ENCODE assay signal across 13 cellular contexts in the genomic region with DNA sequence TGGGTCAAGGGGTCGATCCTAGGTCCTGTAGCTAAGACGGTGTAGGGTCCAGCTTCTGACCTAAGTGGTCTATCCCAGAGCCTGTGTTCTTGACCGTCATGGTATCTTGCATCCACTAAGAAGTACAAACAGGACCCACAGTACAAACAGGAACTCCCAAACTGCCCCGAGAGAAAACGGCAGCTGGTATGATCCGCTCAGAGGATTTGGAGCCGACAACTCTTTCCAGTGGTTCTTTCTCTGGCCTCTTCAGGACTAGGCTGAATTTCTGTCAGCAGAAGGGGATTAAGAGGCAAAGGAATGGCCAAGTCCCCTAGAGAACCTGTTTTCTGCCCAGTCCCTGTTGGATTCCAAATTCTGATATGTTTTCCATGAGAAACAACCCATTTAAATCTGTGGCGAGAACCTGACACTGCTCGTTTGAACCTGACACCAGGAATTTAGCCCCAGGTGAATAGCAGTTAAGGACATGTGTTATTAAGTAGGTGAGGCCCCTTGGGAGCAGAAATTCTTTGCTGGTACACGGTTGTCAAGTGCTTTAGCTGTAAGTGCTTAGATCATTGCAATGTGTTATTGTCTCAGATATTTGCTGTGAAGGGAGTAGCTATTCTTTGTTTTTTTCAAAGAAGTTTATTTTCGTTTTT. TPM values are rescaled to one million over a fixed set of nuclear protein-coding genes. Genes with fewer than 3 reads are reported as not detected.
DNase-seq lines count a peak whose midpoint lies in the region; ATAC-seq and TF ChIP-seq lines count a peak whose summit lies in the region.
"Had no signal": no experiment of that assay in that cellular context is flagged by ENCODE, and none has a peak within 500 bp of the region (broad histone marks: within the 10 kb centered on the region; RNA-seq: fewer than 3 reads in every experiment).

No MANE protein-coding gene starts in this region.

- H3K4me3 Mint-ChIP-seq in activated naive CD4-positive, alpha-beta T cell treated with anti-CD3 and anti-CD28 coated beads for 36 hours = no peak overlapping the region
- H3K4me3 Mint-ChIP-seq: activated CD8-positive, alpha-beta T cell treated with anti-CD3 and anti-CD28 coated beads, Interleukin-2, amount 10 ng/mL, durations not matched to agents 7 days and 5 days had no signal

- peak; percentile 71 for DNase-seq in NCI-H128 (lab: John Stamatoyannopoulos, UW; ENCODE audit: unreplicated experiment)
- DNase-seq in Panc1 (ENCODE audit: low read depth, low spot score) = no peak
- no peak for DNase-seq in anterior cingulate cortex (lab: John Stamatoyannopoulos, UW)
- no peak for DNase-seq in MM.1S
- no peak for DNase-seq in activated naive CD4-positive, alpha-beta T cell treated with anti-CD3 and anti-CD28 coated beads for 36 hours
- DNase-seq: activated CD8-positive, alpha-beta T cell treated with anti-CD3 and anti-CD28 coated beads, Interleukin-2, amount 10 ng/mL, durations not matched to agents 7 days and 5 days; amniotic stem cell; left colon; NCI-H774; SW 1271 had no signal

- H3K27me3 ChIP-seq in Panc1 (ENCODE audit: control insufficient read depth, insufficient read depth, low read length) = no peaks in the 10 kb centered on the region
- H3K27me3 ChIP-seq in iPS-18a (ENCODE audit: control insufficient read depth, insufficient read depth, low read length) = no peaks in the 10 kb centered on the region
- H3K27me3 ChIP-seq in skeletal muscle tissue (ENCODE audit: control insufficient read depth in 3 of 3, insufficient read depth in 3 of 3, low read length in 3 of 3) = no peaks in the 10 kb centered on the region
- no peaks in the 10 kb centered on the region for H3K27me3 ChIP-seq in MM.1S (replicated peaks; ENCODE audit: insufficient read depth, low read length)

- H3K4me3 ChIP-seq in Panc1 (ENCODE audit: low read depth in 2 of 2, low read length in 2 of 2) (no peak overlapping the region), iPS-18a (ENCODE audit: low read length) (no peak overlapping the region), skeletal muscle tissue (ENCODE audit: low read length in 3 of 3) (peak overlapping the region; percentile 6 to 9 (median 6)), MM.1S (ENCODE audit: low read length) (no peak overlapping the region)

- POLR2A ChIA-PET in Panc1 (lab: Charles Lee) = interaction anchor here (0.6 kb wide), 1 partner anchor 14 kb away, joined by 3 read pairs; no protein-coding TSS in a partner anchor

- ATAC-seq in Panc1 = no peak
- no peak for ATAC-seq in HG03457 (IDR thresholded peaks at IDR 0.05; ENCODE audit: unreplicated experiment)
- ATAC-seq: activated CD8-positive, alpha-beta T cell treated with anti-CD3 and anti-CD28 coated beads, Interleukin-2, amount 10 ng/mL, durations not matched to agents 7 days and 5 days; left colon had no signal

- peaks cover 3% of the 10 kb centered on the region; the same call in 1 of the 2 replicates for H3K4me1 ChIP-seq in Panc1 (ENCODE audit: control insufficient read depth, insufficient read depth, low read length)
- peaks cover 38% of the 10 kb centered on the region for H3K4me1 ChIP-seq in iPS-18a (ENCODE audit: control insufficient read depth, low read depth, low read length)
- H3K4me1 ChIP-seq in skeletal muscle tissue (ENCODE audit: control insufficient read depth in 3 of 3, insufficient read depth in 3 of 3, low read length in 3 of 3) = peaks cover 31 to 55% (median 39%) of the 10 kb centered on the region in 3 donors
- no peaks in the 10 kb centered on the region for H3K4me1 ChIP-seq in MM.1S (ENCODE audit: low read length)

- H3K79me2 ChIP-seq in MM.1S (ENCODE audit: low read length) = no peaks in the 10 kb centered on the region

- H3K9ac ChIP-seq in iPS-18a (ENCODE audit: low read length) (peak overlapping the region; percentile 19), skeletal muscle tissue (ENCODE audit: low read depth in 1 of 3, low read length in 3 of 3) (peak overlapping the region; percentile 52 to 69 (median 60)), MM.1S (ENCODE audit: low read length) (no peak overlapping the region)

- CTCF ChIA-PET in Panc1 (lab: Charles Lee) = no interaction called here
- CTCF ChIA-PET in activated naive CD4-positive, alpha-beta T cell treated with anti-CD3 and anti-CD28 coated beads for 36 hours (lab: Charles Lee) = no interaction called here

- BruUV-seq in Panc1 (replicated peaks; lab: Mats Ljungman, UMichigan) = no TSS peak

- H3K36me3 ChIP-seq in Panc1 (ENCODE audit: control insufficient read depth, insufficient read depth, low read length) = no peaks in the 10 kb centered on the region
- H3K36me3 ChIP-seq in iPS-18a (ENCODE audit: control insufficient read depth, low read depth, low read length) = no peaks in the 10 kb centered on the region
- peaks cover 0 to 5% (median 0%) of the 10 kb centered on the region in 3 donors for H3K36me3 ChIP-seq in skeletal muscle tissue (ENCODE audit: control insufficient read depth in 3 of 3, insufficient read depth in 3 of 3, low read length in 3 of 3)
- no peaks in the 10 kb centered on the region for H3K36me3 ChIP-seq in MM.1S (replicated peaks; ENCODE audit: insufficient read depth, low read length)

- peaks cover 5% of the 10 kb centered on the region for H3K27me3 Mint-ChIP-seq in activated naive CD4-positive, alpha-beta T cell treated with anti-CD3 and anti-CD28 coated beads for 36 hours (ENCODE audit: low read depth)

- H3K4me1 Mint-ChIP-seq in activated naive CD4-positive, alpha-beta T cell treated with anti-CD3 and anti-CD28 coated beads for 36 hours (ENCODE audit: low read depth) = no peaks in the 10 kb centered on the region

- intact Hi-C loops in Panc1 (cut with micrococcal nuclease; ENCODE audit: unreplicated experiment) = no loop called here
- intact Hi-C loops in activated naive CD4-positive, alpha-beta T cell treated with anti-CD3 and anti-CD28 coated beads for 36 hours (cut with micrococcal nuclease) = no loop called here

- H3K4me2 ChIP-seq in MM.1S (ENCODE audit: low read depth, low read length) = no peak overlapping the region

- H3K9me3 Mint-ChIP-seq in activated naive CD4-positive, alpha-beta T cell treated with anti-CD3 and anti-CD28 coated beads for 36 hours = no peaks in the 10 kb centered on the region

- no peak for TF ChIP-seq CTCF in Panc1 (IDR thresholded peaks at IDR 0.05)
- TF ChIP-seq CTCF in MM.1S (IDR thresholded peaks at IDR 0.05; ENCODE audit: low read length) = no peak

- no peaks in the 10 kb centered on the region for H4K20me1 ChIP-seq in MM.1S (ENCODE audit: insufficient read depth, low read length)

- no peaks in the 10 kb centered on the region for H3K36me3 Mint-ChIP-seq in activated naive CD4-positive, alpha-beta T cell treated with anti-CD3 and anti-CD28 coated beads for 36 hours (ENCODE audit: low read depth)

- no peaks in the 10 kb centered on the region for H3F3A ChIP-seq in MM.1S (ENCODE audit: insufficient read depth, low read length)

- H3K27ac ChIP-seq in Panc1 (ENCODE audit: low read length) (0 out of 2 replicates have a peak overlapping the region, but pooled peaks have one; percentile 25), iPS-18a (ENCODE audit: low read length) (peak overlapping the region; percentile 36), skeletal muscle tissue (ENCODE audit: low read depth, low read length) (peak overlapping the region; percentile 90), MM.1S (ENCODE audit: low read length) (no peak overlapping the region)

- no peak overlapping the region for H2AFZ ChIP-seq in MM.1S (ENCODE audit: low read length)

- in situ Hi-C loops in Panc1 (cut with HindIII; ENCODE audit: low pct_unique_long_range_greater_than_20kb, low sequenced_read_pairs) = no loop called here

- H3K27ac Mint-ChIP-seq in activated naive CD4-positive, alpha-beta T cell treated with anti-CD3 and anti-CD28 coated beads for 36 hours = no peak overlapping the region
- H3K27ac Mint-ChIP-seq: activated CD8-positive, alpha-beta T cell treated with anti-CD3 and anti-CD28 coated beads, Interleukin-2, amount 10 ng/mL, durations not matched to agents 7 days and 5 days had no signal

- no peaks in the 10 kb centered on the region for H3K9me2 ChIP-seq in MM.1S (replicated peaks; ENCODE audit: insufficient read depth, low read length)

- H3K9me3 ChIP-seq in Panc1 (ENCODE audit: control insufficient read depth, insufficient read depth, low read depth, low read length) (no peaks in the 10 kb centered on the region), iPS-18a (ENCODE audit: control insufficient read depth, low read depth, low read length) (no peaks in the 10 kb centered on the region), skeletal muscle tissue (ENCODE audit: control insufficient read depth in 3 of 3, low read length in 3 of 3) (no peaks in the 10 kb centered on the region), MM.1S (replicated peaks; ENCODE audit: insufficient read depth, low read length) (no peaks in the 10 kb centered on the region)

RNA-seq across cellular contexts. Expression of a gene that starts 50.5 kb away (rescaled TPM):
- 0.90 TPM for total RNA-seq in Panc1 (2021; ENCODE audit: unreplicated experiment)
- polyA plus RNA-seq in Panc1 (2012; ENCODE audit: insufficient read length) = 0.48 TPM
- total RNA-seq in skeletal muscle tissue = not detected
- not detected for total RNA-seq in activated naive CD4-positive, alpha-beta T cell treated with anti-CD3 and anti-CD28 coated beads for 36 hours
- total RNA-seq: activated CD8-positive, alpha-beta T cell treated with anti-CD3 and anti-CD28 coated beads, Interleukin-2, amount 10 ng/mL, durations not matched to agents 7 days and 5 days; left colon had no signal

Comparison
In these comparisons a context has a peak if more than half of its experiments do, and no peak if none do; other contexts are left out.
1. H3K4me3 ChIP-seq: peak in skeletal muscle tissue (3 of 3); none in Panc1 (0 of 2), iPS-18a (single experiment) and MM.1S (single experiment).